ENCODE assay signal across 37 cellular contexts in the genomic region with DNA sequence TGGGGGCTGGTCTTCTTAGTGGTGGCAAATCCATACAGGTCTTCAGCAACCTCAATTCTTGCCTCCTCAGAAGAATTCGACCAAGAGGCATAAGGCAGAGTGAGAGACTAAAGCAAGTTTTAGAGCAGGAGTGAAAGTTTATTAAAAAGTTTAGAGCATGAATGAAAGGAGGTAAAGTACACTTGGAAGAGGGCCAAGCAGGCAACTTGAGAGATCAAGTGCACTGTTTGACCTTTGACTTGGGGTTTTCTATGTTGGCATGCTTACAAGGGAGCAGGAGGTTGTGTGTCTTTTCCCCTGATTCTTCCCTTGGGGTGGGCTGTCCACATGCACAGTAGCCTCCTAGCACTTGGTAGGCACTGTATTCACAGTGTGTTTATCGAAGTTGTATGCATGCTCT.
"Had no signal": no experiment of that assay in that cellular context is flagged by ENCODE, and none has a peak within 500 bp of the region (broad histone marks: within the 10 kb centered on the region; RNA-seq: fewer than 3 reads in every experiment).

No MANE protein-coding gene starts in this region.

- H3K4me1 ChIP-seq: adrenal gland, ascending aorta had no signal

- H3K4me1 Mint-ChIP-seq: activated B cell treated with CpG ODN at 0.5 μM for 24 hours; activated CD4-positive, alpha-beta T cell treated with anti-CD3 and anti-CD28 coated beads, Interleukin-2, amount 10 ng/mL, durations not matched to agents 24 days and 14 days; activated naive CD8-positive, alpha-beta T cell treated with anti-CD3 and anti-CD28 coated beads for 36 hours; activated T-helper 17 cell treated with anti-CD3 and anti-CD28 coated beads, Interleukin-2, amount 50 U/mL, for 72 hours; central memory CD8-positive, alpha-beta T cell had no signal

- H3K36me3 ChIP-seq: adrenal gland had no signal

- DNase-seq: activated B cell treated with CpG ODN at 0.5 μM for 24 hours; activated CD4-positive, alpha-beta memory T cell treated with anti-CD3 and anti-CD28 coated beads for 36 hours; activated CD4-positive, alpha-beta T cell treated with anti-CD3 and anti-CD28 coated beads for 4 hours; activated CD4-positive, alpha-beta T cell treated with anti-CD3 and anti-CD28 coated beads, Interleukin-2, amount 50 U/mL, for 1 hour; activated CD4-positive, alpha-beta T cell treated with anti-CD3 and anti-CD28 coated beads, Interleukin-2, amount 50 U/mL, for 4 hours; activated CD4-positive, CD25-positive, alpha-beta regulatory T cell treated with anti-CD3 and anti-CD28 coated beads, Interleukin-2, amount 50 U/mL, for 72 hours; activated CD8-positive, alpha-beta memory T cell treated with anti-CD3 and anti-CD28 coated beads, Interleukin-2, amount 50 U/mL, for 4 hours; activated CD8-positive, alpha-beta T cell treated with anti-CD3 and anti-CD28 coated beads for 36 hours; activated effector memory CD4-positive, alpha-beta T cell treated with anti-CD3 and anti-CD28 coated beads, Interleukin-2, amount 50 U/mL, for 16 hours; activated gamma-delta T cell treated with Interleukin-2 at 50 U/mL for 16 hours; activated naive CD4-positive, alpha-beta T cell; activated naive CD4-positive, alpha-beta T cell treated with anti-CD3 and anti-CD28 coated beads for 36 hours; activated naive CD4-positive, alpha-beta T cell treated with anti-CD3 and anti-CD28 coated beads, Interleukin-2, amount 50 U/mL, for 16 hours; activated naive CD8-positive, alpha-beta T cell treated with anti-CD3 and anti-CD28 coated beads for 36 hours; activated T-cell treated with anti-CD3 and anti-CD28 coated beads for 4 hours; activated T-cell treated with anti-CD3 and anti-CD28 coated beads, Interleukin-2, amount 50 U/mL, for 1 hour; activated T-cell treated with anti-CD3 and anti-CD28 coated beads, Interleukin-2, amount 50 U/mL, for 4 hours; activated T-cell treated with anti-CD3 and anti-CD28 coated beads, Interleukin-2, amount 50 U/mL, for 72 hours; adrenal gland; amniotic stem cell; anterior cingulate cortex; caudate nucleus; cerebellar nuclear complex; T-helper 1 cell; T-helper 2 cell; T-helper 9 cell had no signal

- H3K4me3 ChIP-seq: adrenal gland, ascending aorta, cardiac muscle cell had no signal

- H3K4me3 Mint-ChIP-seq: activated B cell treated with CpG ODN at 0.5 μM for 24 hours; activated CD4-positive, alpha-beta memory T cell treated with anti-CD3 and anti-CD28 coated beads for 36 hours; activated CD4-positive, alpha-beta T cell treated with anti-CD3 and anti-CD28 coated beads, Interleukin-2, amount 10 ng/mL, durations not matched to agents 24 days and 14 days; activated CD8-positive, alpha-beta T cell treated with anti-CD3 and anti-CD28 coated beads for 36 hours; activated naive CD4-positive, alpha-beta T cell treated with anti-CD3 and anti-CD28 coated beads for 36 hours; activated naive CD8-positive, alpha-beta T cell treated with anti-CD3 and anti-CD28 coated beads for 36 hours; activated T-cell treated with anti-CD3 and anti-CD28 coated beads, Interleukin-2, amount 50 U/mL, for 4 hours; activated T-cell treated with anti-CD3 and anti-CD28 coated beads, Interleukin-2, amount 50 U/mL, for 72 hours; activated T-helper 1 cell treated with anti-CD3 and anti-CD28 coated beads, Interleukin-12 subunit alpha, Interleukin-12 subunit beta, Interleukin-2, Interleukin-4 antibody, amounts not matched to agents 30 ng/mL and 10 ng/mL and 1 ng/mL, durations not matched to agents 14 hours and 24 hours and 36 hours; activated T-helper 17 cell treated with anti-CD3 and anti-CD28 coated beads, Interleukin-2, amount 50 U/mL, for 72 hours; brain; central memory CD8-positive, alpha-beta T cell; T-helper 1 cell treated with Interleukin-12 subunit alpha and Interleukin-12 subunit beta and Interleukin-4 antibody, amounts not matched to agents 30 μg/mL and 1 μg/mL, for 36 hours; T-helper 2 cell treated with Interferon-gamma antibody and Interleukin-4, amounts not matched to agents 5 μg/mL and 100 μg/mL, for 36 hours had no signal

- ATAC-seq: activated CD8-positive, alpha-beta T cell treated with anti-CD3 and anti-CD28 coated beads for 36 hours; activated naive CD4-positive, alpha-beta T cell treated with anti-CD3 and anti-CD28 coated beads, Interleukin-2, amount 50 U/mL, for 72 hours; activated T-cell treated with anti-CD3 and anti-CD28 coated beads, Interleukin-2, amount 50 U/mL, for 4 hours; activated T-cell treated with anti-CD3 and anti-CD28 coated beads, Interleukin-2, amount 50 U/mL, for 72 hours; activated T-helper 17 cell treated with anti-CD3 and anti-CD28 coated beads, Interleukin-2, amount 50 U/mL, for 72 hours had no signal

- H3K27ac ChIP-seq: adrenal gland, ascending aorta, cardiac muscle cell, VCaP had no signal

- H3K9me3 ChIP-seq: ascending aorta had no signal

- H3K27me3 ChIP-seq: adrenal gland, ascending aorta, cardiac muscle cell had no signal

- H3K27me3 Mint-ChIP-seq: activated B cell treated with CpG ODN at 0.5 μM for 24 hours; activated naive CD8-positive, alpha-beta T cell treated with anti-CD3 and anti-CD28 coated beads for 36 hours; brain had no signal

- H3K27ac Mint-ChIP-seq: activated B cell treated with CpG ODN at 0.5 μM for 24 hours; activated CD4-positive, alpha-beta memory T cell treated with anti-CD3 and anti-CD28 coated beads for 36 hours; activated CD4-positive, alpha-beta T cell treated with anti-CD3 and anti-CD28 coated beads, Interleukin-2, amount 10 ng/mL, durations not matched to agents 24 days and 14 days; activated CD8-positive, alpha-beta T cell treated with anti-CD3 and anti-CD28 coated beads for 36 hours; activated naive CD4-positive, alpha-beta T cell treated with anti-CD3 and anti-CD28 coated beads for 36 hours; activated naive CD4-positive, alpha-beta T cell treated with anti-CD3 and anti-CD28 coated beads, Interleukin-2, amount 50 U/mL, for 72 hours; activated naive CD8-positive, alpha-beta T cell treated with anti-CD3 and anti-CD28 coated beads for 36 hours; activated T-cell treated with anti-CD3 and anti-CD28 coated beads, Interleukin-2, amount 50 U/mL, for 72 hours; activated T-helper 1 cell treated with anti-CD3 and anti-CD28 coated beads, Interleukin-12 subunit alpha, Interleukin-12 subunit beta, Interleukin-2, Interleukin-4 antibody, amounts not matched to agents 30 ng/mL and 10 ng/mL and 1 ng/mL, durations not matched to agents 14 hours and 24 hours and 36 hours; activated T-helper 17 cell treated with anti-CD3 and anti-CD28 coated beads, Interleukin-2, amount 50 U/mL, for 72 hours; brain; T-helper 1 cell treated with Interleukin-12 subunit alpha and Interleukin-12 subunit beta and Interleukin-4 antibody, amounts not matched to agents 30 μg/mL and 1 μg/mL, for 36 hours; T-helper 2 cell treated with Interferon-gamma antibody and Interleukin-4, amounts not matched to agents 5 μg/mL and 100 μg/mL, for 36 hours had no signal

- H3K36me3 Mint-ChIP-seq: activated naive CD8-positive, alpha-beta T cell treated with anti-CD3 and anti-CD28 coated beads for 36 hours; brain had no signal
